Comparison of ENCODE assay signal across 25 cellular contexts in genomic region chr2:3205845-3206244, GRCh38.
"Had no signal": no experiment of that assay in that cellular context is flagged by ENCODE, and none has a peak within 500 bp of the region (broad histone marks: within the 10 kb centered on the region; RNA-seq: fewer than 3 reads in every experiment).

No MANE protein-coding gene starts in this region.

- H3K4me3 Mint-ChIP-seq: activated CD4-positive, alpha-beta memory T cell treated with anti-CD3 and anti-CD28 coated beads, Interleukin-2, amount 10 ng/mL, durations not matched to agents 7 days and 5 days; activated CD4-positive, alpha-beta T cell treated with anti-CD3 and anti-CD28 coated beads for 36 hours; activated T-cell treated with anti-CD3 and anti-CD28 coated beads, Interleukin-2, amount 50 U/mL, for 4 hours; central memory CD8-positive, alpha-beta T cell; T-cell had no signal

- H3K4me3 ChIP-seq: ascending aorta, body of pancreas, SK-N-MC had no signal

- DNase-seq: activated CD4-positive, alpha-beta memory T cell treated with anti-CD3 and anti-CD28 coated beads, Interleukin-2, amount 10 ng/mL, durations not matched to agents 7 days and 5 days; activated CD4-positive, alpha-beta T cell treated with anti-CD3 and anti-CD28 coated beads for 36 hours; activated CD4-positive, alpha-beta T cell treated with anti-CD3 and anti-CD28 coated beads, Interleukin-2, amount 50 U/mL, for 1 hour; activated naive CD4-positive, alpha-beta T cell; activated T-cell treated with anti-CD3 and anti-CD28 coated beads, Interleukin-2, amount 50 U/mL, for 4 hours; amniotic stem cell; body of pancreas; NCI-H1092; NCI-H1417; NCI-H1930; NCI-H2171; NCI-H2227 treated with DMSO at 0.1 percent for 48 hours; NCI-H446 treated with DMSO at 0.1 percent for 48 hours; NCI-H526 treated with DMSO at 0.1 percent for 48 hours; NCI-H82; RPMI8226; T-cell; T-helper 2 cell; T1000 had no signal

- H3K9me3 Mint-ChIP-seq: activated CD4-positive, alpha-beta memory T cell treated with anti-CD3 and anti-CD28 coated beads, Interleukin-2, amount 10 ng/mL, durations not matched to agents 7 days and 5 days; activated T-cell treated with anti-CD3 and anti-CD28 coated beads, Interleukin-2, amount 50 U/mL, for 4 hours; activated T-helper 2 cell treated with anti-CD3 and anti-CD28 coated beads, Interferon-gamma antibody, Interleukin-2, Interleukin-4, amounts not matched to agents 10 μg/mL and 5 μg/mL and 100 μg/mL, durations not matched to agents 14 hours and 24 hours and 36 hours; central memory CD8-positive, alpha-beta T cell; T-cell had no signal

- H3K4me1 ChIP-seq: ascending aorta, body of pancreas had no signal

- H3K27me3 Mint-ChIP-seq: activated CD4-positive, alpha-beta memory T cell treated with anti-CD3 and anti-CD28 coated beads, Interleukin-2, amount 10 ng/mL, durations not matched to agents 7 days and 5 days; activated CD4-positive, alpha-beta T cell treated with anti-CD3 and anti-CD28 coated beads for 36 hours; central memory CD8-positive, alpha-beta T cell; T-cell had no signal

- H3K27me3 ChIP-seq: ascending aorta, body of pancreas had no signal

- H3K27ac ChIP-seq: ascending aorta, body of pancreas, KMS-11, SK-N-MC had no signal

- H3K27ac Mint-ChIP-seq: activated CD4-positive, alpha-beta memory T cell treated with anti-CD3 and anti-CD28 coated beads, Interleukin-2, amount 10 ng/mL, durations not matched to agents 7 days and 5 days; activated CD4-positive, alpha-beta T cell treated with anti-CD3 and anti-CD28 coated beads for 36 hours; activated T-helper 2 cell treated with anti-CD3 and anti-CD28 coated beads, Interferon-gamma antibody, Interleukin-2, Interleukin-4, amounts not matched to agents 10 μg/mL and 5 μg/mL and 100 μg/mL, durations not matched to agents 14 hours and 24 hours and 36 hours; T-cell had no signal

- H3K9me3 ChIP-seq: body of pancreas had no signal

- ATAC-seq: activated CD4-positive, alpha-beta T cell treated with anti-CD3 and anti-CD28 coated beads for 36 hours; activated T-cell treated with anti-CD3 and anti-CD28 coated beads, Interleukin-2, amount 50 U/mL, for 4 hours; body of pancreas; Right ventricle myocardium inferior; T-cell had no signal
